ENCODE assay signal across 9 cellular contexts in the genomic region with DNA sequence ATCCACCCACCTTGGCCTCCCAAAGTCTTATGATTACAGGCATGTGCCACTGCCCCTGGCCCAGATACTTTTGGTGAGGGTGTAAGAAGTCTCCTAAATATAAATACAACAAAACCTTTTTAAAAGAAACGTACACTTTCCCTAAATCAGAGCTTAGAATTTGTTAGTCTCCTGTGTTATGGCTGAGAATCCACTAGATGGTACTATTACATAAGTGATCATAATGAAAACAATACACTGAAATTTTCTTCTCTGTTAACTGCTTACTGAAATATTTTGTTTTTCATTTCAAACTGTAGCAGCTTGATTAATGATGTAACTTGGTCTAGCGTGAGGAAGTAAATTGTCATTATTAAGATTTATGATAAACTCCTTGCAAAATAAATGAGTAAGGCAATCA.
DNase-seq lines count a peak whose midpoint lies in the region; ATAC-seq and TF ChIP-seq lines count a peak whose summit lies in the region.
"Had no signal": no experiment of that assay in that cellular context is flagged by ENCODE, and none has a peak within 500 bp of the region (broad histone marks: within the 10 kb centered on the region; RNA-seq: fewer than 3 reads in every experiment).

No MANE protein-coding gene starts in this region.

- peaks cover 0 to 3% (median 0%) of the 10 kb centered on the region in 6 donors for H3K9me3 Mint-ChIP-seq in immature natural killer cell

- no peak overlapping the region for H3K27ac ChIP-seq in OCI-LY3 (ENCODE audit: low read length)
- H3K27ac ChIP-seq in smooth muscle cell (ENCODE audit: low read depth), result no peak overlapping the region
- H3K27ac ChIP-seq: HL-60 had no signal

- H3K27me3 ChIP-seq in OCI-LY3 (ENCODE audit: low read depth, low read length) (no peaks in the 10 kb centered on the region), smooth muscle cell (ENCODE audit: low read depth) (no peaks in the 10 kb centered on the region)

- peaks cover 0 to 4% (median 2%) of the 10 kb centered on the region in 3 donors for H3K27me3 Mint-ChIP-seq in immature natural killer cell (ENCODE audit: low read depth in 3 of 3)

- H3K9ac ChIP-seq in OCI-LY3 (ENCODE audit: low read length) (no peak overlapping the region), smooth muscle cell (ENCODE audit: low read depth) (no peak overlapping the region)

- peak; percentile 33 for DNase-seq in NCI-H2227 treated with DMSO at 0.1 percent for 48 hours (lab: John Stamatoyannopoulos, UW)
- no peak for DNase-seq in NCI-H2227 (lab: John Stamatoyannopoulos, UW; ENCODE audit: unreplicated experiment)
- peak; percentile 31 for DNase-seq in fibroblast of mammary gland (ENCODE audit: low read depth)
- DNase-seq in smooth muscle cell (lab: John Stamatoyannopoulos, UW; ENCODE audit: unreplicated experiment), result no peak
- no peak for DNase-seq in COLO668 (lab: John Stamatoyannopoulos, UW; ENCODE audit: unreplicated experiment)
- DNase-seq in immature natural killer cell, result no peak

- H3K36me3 ChIP-seq in OCI-LY3 (replicated peaks; ENCODE audit: low read depth, low read length), result no peaks in the 10 kb centered on the region
- no peaks in the 10 kb centered on the region for H3K36me3 ChIP-seq in smooth muscle cell (ENCODE audit: low read depth)

- no peaks in the 10 kb centered on the region for H3K4me1 Mint-ChIP-seq in immature natural killer cell

- H3K4me2 ChIP-seq in OCI-LY3 (ENCODE audit: low read length), result no peak overlapping the region
- no peak overlapping the region for H3K4me2 ChIP-seq in smooth muscle cell

- H4K20me1 ChIP-seq in OCI-LY3 (ENCODE audit: insufficient read depth, low read length), result no peaks in the 10 kb centered on the region
- H4K20me1 ChIP-seq in smooth muscle cell (ENCODE audit: low read depth), result no peaks in the 10 kb centered on the region

- H3K4me3 Mint-ChIP-seq in immature natural killer cell, result no peak overlapping the region

- 67% methylated on average over 2 of the region's 2 CpGs for WGBS in smooth muscle cell (ENCODE audit: low lambda C conversion rate)

- H3K4me1 ChIP-seq in OCI-LY3 (ENCODE audit: low read length) (no peaks in the 10 kb centered on the region), smooth muscle cell (ENCODE audit: low read depth) (no peaks in the 10 kb centered on the region)

- H2AFZ ChIP-seq in OCI-LY3 (ENCODE audit: low read depth, low read length) (peak overlapping the region; percentile 52; the same call in 1 of the 2 replicates), smooth muscle cell (ENCODE audit: low read depth) (no peak overlapping the region)

- TF ChIP-seq CTCF in OCI-LY3 (IDR thresholded peaks at IDR 0.05; ENCODE audit: low read depth, low read length) (peak; percentile 78), fibroblast of mammary gland (conservative IDR thresholded peaks at IDR 0.05; ENCODE audit: control insufficient read depth, insufficient read depth, low read depth, low read length) (peak; percentile 33), smooth muscle cell (IDR thresholded peaks at IDR 0.05; ENCODE audit: borderline replicate concordance, insufficient read depth, poor library complexity, severe bottlenecking) (peak; percentile 59)

- H3K4me3 ChIP-seq in OCI-LY3 (ENCODE audit: low read length) (no peak overlapping the region), fibroblast of mammary gland (ENCODE audit: control insufficient read depth, low read depth, low read length) (no peak overlapping the region), smooth muscle cell (no peak overlapping the region)

- H3K79me2 ChIP-seq in OCI-LY3 (ENCODE audit: low read length) (no peaks in the 10 kb centered on the region), smooth muscle cell (ENCODE audit: low read depth) (no peaks in the 10 kb centered on the region)

- H3F3A ChIP-seq in smooth muscle cell (ENCODE audit: low read depth), result no peaks in the 10 kb centered on the region

- no peaks in the 10 kb centered on the region for H3K9me3 ChIP-seq in OCI-LY3 (ENCODE audit: insufficient read depth, low read length)
- H3K9me3 ChIP-seq in smooth muscle cell (replicated peaks; ENCODE audit: low read depth), result no peaks in the 10 kb centered on the region

- no peaks in the 10 kb centered on the region for H3K36me3 Mint-ChIP-seq in immature natural killer cell

- no peak for ATAC-seq in HG03025 (IDR thresholded peaks at IDR 0.05; ENCODE audit: low FRiP score, unreplicated experiment)

- H3K27ac Mint-ChIP-seq in immature natural killer cell, result no peak overlapping the region

Comparison
In these comparisons a context has a peak if more than half of its experiments do, and no peak if none do; other contexts are left out.
1. DNase-seq: peak in NCI-H2227 treated with DMSO at 0.1 percent for 48 hours (single experiment) and fibroblast of mammary gland (single experiment); none in NCI-H2227 (single experiment), smooth muscle cell (single experiment), COLO668 (single experiment) and immature natural killer cell (0 of 3).
2. Peak in every context shown above with its lines, with median percentiles within 50 percentile points of each other: CTCF ChIP-seq.